ENCODE assay signal across 1 cellular context in genomic region chr2:8149985-8150547, GRCh38.
TF ChIP-seq lines count a peak whose summit lies in the region.

No MANE protein-coding gene starts in this region.

TF ChIP-seq in GM23338, 12 proteins besides CTCF, POLR2A, EP300 and RAD21 (continued from another document):
- TF ChIP-seq, protein P1, sequence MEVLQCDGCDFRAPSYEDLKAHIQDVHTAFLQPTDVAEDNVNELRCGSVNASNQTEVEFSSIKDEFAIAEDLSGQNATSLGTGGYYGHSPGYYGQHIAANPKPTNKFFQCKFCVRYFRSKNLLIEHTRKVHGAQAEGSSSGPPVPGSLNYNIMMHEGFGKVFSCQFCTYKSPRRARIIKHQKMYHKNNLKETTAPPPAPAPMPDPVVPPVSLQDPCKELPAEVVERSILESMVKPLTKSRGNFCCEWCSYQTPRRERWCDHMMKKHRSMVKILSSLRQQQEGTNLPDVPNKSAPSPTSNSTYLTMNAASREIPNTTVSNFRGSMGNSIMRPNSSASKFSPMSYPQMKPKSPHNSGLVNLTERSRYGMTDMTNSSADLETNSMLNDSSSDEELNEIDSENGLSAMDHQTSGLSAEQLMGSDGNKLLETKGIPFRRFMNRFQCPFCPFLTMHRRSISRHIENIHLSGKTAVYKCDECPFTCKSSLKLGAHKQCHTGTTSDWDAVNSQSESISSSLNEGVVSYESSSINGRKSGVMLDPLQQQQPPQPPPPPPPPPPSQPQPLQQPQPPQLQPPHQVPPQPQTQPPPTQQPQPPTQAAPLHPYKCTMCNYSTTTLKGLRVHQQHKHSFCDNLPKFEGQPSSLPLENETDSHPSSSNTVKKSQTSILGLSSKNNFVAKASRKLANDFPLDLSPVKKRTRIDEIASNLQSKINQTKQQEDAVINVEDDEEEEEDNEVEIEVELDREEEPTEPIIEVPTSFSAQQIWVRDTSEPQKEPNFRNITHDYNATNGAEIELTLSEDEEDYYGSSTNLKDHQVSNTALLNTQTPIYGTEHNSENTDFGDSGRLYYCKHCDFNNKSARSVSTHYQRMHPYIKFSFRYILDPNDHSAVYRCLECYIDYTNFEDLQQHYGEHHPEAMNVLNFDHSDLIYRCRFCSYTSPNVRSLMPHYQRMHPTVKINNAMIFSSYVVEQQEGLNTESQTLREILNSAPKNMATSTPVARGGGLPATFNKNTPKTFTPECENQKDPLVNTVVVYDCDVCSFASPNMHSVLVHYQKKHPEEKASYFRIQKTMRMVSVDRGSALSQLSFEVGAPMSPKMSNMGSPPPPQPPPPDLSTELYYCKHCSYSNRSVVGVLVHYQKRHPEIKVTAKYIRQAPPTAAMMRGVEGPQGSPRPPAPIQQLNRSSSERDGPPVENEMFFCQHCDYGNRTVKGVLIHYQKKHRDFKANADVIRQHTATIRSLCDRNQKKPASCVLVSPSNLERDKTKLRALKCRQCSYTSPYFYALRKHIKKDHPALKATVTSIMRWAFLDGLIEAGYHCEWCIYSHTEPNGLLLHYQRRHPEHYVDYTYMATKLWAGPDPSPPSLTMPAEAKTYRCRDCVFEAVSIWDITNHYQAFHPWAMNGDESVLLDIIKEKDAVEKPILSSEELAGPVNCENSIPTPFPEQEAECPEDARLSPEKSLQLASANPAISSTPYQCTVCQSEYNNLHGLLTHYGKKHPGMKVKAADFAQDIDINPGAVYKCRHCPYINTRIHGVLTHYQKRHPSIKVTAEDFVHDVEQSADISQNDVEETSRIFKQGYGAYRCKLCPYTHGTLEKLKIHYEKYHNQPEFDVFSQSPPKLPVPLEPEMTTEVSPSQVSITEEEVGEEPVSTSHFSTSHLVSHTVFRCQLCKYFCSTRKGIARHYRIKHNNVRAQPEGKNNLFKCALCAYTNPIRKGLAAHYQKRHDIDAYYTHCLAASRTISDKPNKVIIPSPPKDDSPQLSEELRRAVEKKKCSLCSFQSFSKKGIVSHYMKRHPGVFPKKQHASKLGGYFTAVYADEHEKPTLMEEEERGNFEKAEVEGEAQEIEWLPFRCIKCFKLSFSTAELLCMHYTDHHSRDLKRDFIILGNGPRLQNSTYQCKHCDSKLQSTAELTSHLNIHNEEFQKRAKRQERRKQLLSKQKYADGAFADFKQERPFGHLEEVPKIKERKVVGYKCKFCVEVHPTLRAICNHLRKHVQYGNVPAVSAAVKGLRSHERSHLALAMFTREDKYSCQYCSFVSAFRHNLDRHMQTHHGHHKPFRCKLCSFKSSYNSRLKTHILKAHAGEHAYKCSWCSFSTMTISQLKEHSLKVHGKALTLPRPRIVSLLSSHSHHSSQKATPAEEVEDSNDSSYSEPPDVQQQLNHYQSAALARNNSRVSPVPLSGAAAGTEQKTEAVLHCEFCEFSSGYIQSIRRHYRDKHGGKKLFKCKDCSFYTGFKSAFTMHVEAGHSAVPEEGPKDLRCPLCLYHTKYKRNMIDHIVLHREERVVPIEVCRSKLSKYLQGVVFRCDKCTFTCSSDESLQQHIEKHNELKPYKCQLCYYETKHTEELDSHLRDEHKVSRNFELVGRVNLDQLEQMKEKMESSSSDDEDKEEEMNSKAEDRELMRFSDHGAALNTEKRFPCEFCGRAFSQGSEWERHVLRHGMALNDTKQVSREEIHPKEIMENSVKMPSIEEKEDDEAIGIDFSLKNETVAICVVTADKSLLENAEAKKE (CRISPR knock-in tag; IDR thresholded peaks at IDR 0.05): no peak
- TF ChIP-seq REST (IDR thresholded peaks at IDR 0.05; ENCODE audit: unreplicated experiment): no peak
- no peak for TF ChIP-seq CREB1 (CRISPR knock-in tag; IDR thresholded peaks at IDR 0.05; ENCODE audit: low read depth)
- no peak for TF ChIP-seq EZH2 (IDR thresholded peaks at IDR 0.05; ENCODE audit: low read depth, unreplicated experiment)
TF ChIP-seq in GM23338: peak in this region for 0.
